ENCODE assay signal across 11 cellular contexts in genomic region chr17:7384489-7385081, GRCh38. TPM values are rescaled to one million over a fixed set of nuclear protein-coding genes. Genes with fewer than 3 reads are reported as not detected.
A peak's percentile ranks its signal among the peaks of the same experiment; 100 is the strongest.
DNase-seq lines count a peak whose midpoint lies in the region; ATAC-seq and TF ChIP-seq lines count a peak whose summit lies in the region.
"Had no signal": no experiment of that assay in that cellular context is flagged by ENCODE, and none has a peak within 500 bp of the region (broad histone marks: within the 10 kb centered on the region; RNA-seq: fewer than 3 reads in every experiment).

No MANE protein-coding gene starts in this region.

- ATAC-seq in CD4-positive, CD25-positive, alpha-beta regulatory T cell (ENCODE audit: low read depth in 2 of 2): no peak
- ATAC-seq in GM18498 (IDR thresholded peaks at IDR 0.05; ENCODE audit: unreplicated experiment): no peak

- H3F3A ChIP-seq in neural progenitor cell (ENCODE audit: low read depth) (peaks cover 18% of the 10 kb centered on the region), PC-9 (ENCODE audit: insufficient read depth, low read depth) (no peaks in the 10 kb centered on the region)

- no peaks in the 10 kb centered on the region for H3K79me2 ChIP-seq in neural progenitor cell (ENCODE audit: low read depth)
- H3K79me2 ChIP-seq in PC-9 (ENCODE audit: low read depth): 0 out of 2 replicates have a peak, but pooled peaks cover 4% of the 10 kb centered on the region

- H3K27me3 Mint-ChIP-seq in CD4-positive, CD25-positive, alpha-beta regulatory T cell: peaks cover 18% of the 10 kb centered on the region
- peaks cover 60% of the 10 kb centered on the region for H3K27me3 Mint-ChIP-seq in dendritic cell treated with granulocyte-macrophage colony-stimulating factor and Interleukin-4, amounts not matched to agents 40 ng/mL and 50 ng/mL, for 4 days
- H3K27me3 Mint-ChIP-seq in neural progenitor cell (ENCODE audit: insufficient read depth, low read depth): peaks cover 39% of the 10 kb centered on the region

- peak overlapping the region; percentile 37 for H3K4me3 ChIP-seq in CD4-positive, CD25-positive, alpha-beta regulatory T cell (ENCODE audit: low read depth, low read length)
- peak overlapping the region; percentile 60 for H3K4me3 ChIP-seq in Jurkat, Clone E6-1 (ENCODE audit: low read length)
- H3K4me3 ChIP-seq in neural progenitor cell (peak overlapping the region; percentile 45), PC-9 (no peak overlapping the region)

- TF ChIP-seq CTCF in neural progenitor cell (IDR thresholded peaks at IDR 0.05): no peak
- TF ChIP-seq CTCF in PC-9 (conservative IDR thresholded peaks at IDR 0.05): no peak
- no peak for TF ChIP-seq CTCF in GM20000 (IDR thresholded peaks at IDR 0.05; ENCODE audit: extremely low read depth, missing control alignments)

- H3K36me3 ChIP-seq in CD4-positive, CD25-positive, alpha-beta regulatory T cell (ENCODE audit: control insufficient read depth, insufficient read depth, low read length): peaks cover 16% of the 10 kb centered on the region
- H3K36me3 ChIP-seq in neural progenitor cell (no peaks in the 10 kb centered on the region), PC-9 (ENCODE audit: low read depth) (no peaks in the 10 kb centered on the region)

- H3K9ac ChIP-seq in neural progenitor cell: no peak overlapping the region

- H3K27ac ChIP-seq in CD4-positive, CD25-positive, alpha-beta regulatory T cell (ENCODE audit: insufficient read depth, low read length, poor library complexity, severe bottlenecking): peak overlapping the region; percentile 85
- H3K27ac ChIP-seq in neural progenitor cell: no peak overlapping the region
- no peak overlapping the region for H3K27ac ChIP-seq in PC-9
- H3K27ac ChIP-seq: VCaP had no signal

- H3K4me1 Mint-ChIP-seq in CD4-positive, CD25-positive, alpha-beta regulatory T cell: peaks cover 2 to 39% (median 9%) of the 10 kb centered on the region in 4 donors
- H3K4me1 Mint-ChIP-seq in dendritic cell treated with granulocyte-macrophage colony-stimulating factor and Interleukin-4, amounts not matched to agents 40 ng/mL and 50 ng/mL, for 4 days (ENCODE audit: low read depth): peaks cover 23% of the 10 kb centered on the region
- H3K4me1 Mint-ChIP-seq in neural progenitor cell: peaks cover 11% of the 10 kb centered on the region

- H3K9me3 Mint-ChIP-seq in CD4-positive, CD25-positive, alpha-beta regulatory T cell: peaks cover 0 to 1% (median 0%) of the 10 kb centered on the region in 7 donors
- peaks cover under 1% of the 10 kb centered on the region for H3K9me3 Mint-ChIP-seq in dendritic cell treated with granulocyte-macrophage colony-stimulating factor and Interleukin-4, amounts not matched to agents 40 ng/mL and 50 ng/mL, for 4 days
- peaks cover 6% of the 10 kb centered on the region for H3K9me3 Mint-ChIP-seq in neural progenitor cell

- H3K4me2 ChIP-seq in neural progenitor cell (peak overlapping the region; percentile 85), PC-9 (no peak overlapping the region)

- H3K9me2 ChIP-seq in PC-9 (ENCODE audit: insufficient read depth): no peaks in the 10 kb centered on the region

- no TSS peak for BruUV-seq in PC-9 (replicated peaks; lab: Mats Ljungman, UMichigan)

- intact Hi-C loops in dendritic cell treated with granulocyte-macrophage colony-stimulating factor and Interleukin-4, amounts not matched to agents 40 ng/mL and 50 ng/mL, for 4 days (cut with micrococcal nuclease): no loop called here
- intact Hi-C loops in PC-9 (cut with micrococcal nuclease; ENCODE audit: unreplicated experiment): no loop called here

- peaks cover 14% of the 10 kb centered on the region for H3K27me3 ChIP-seq in CD4-positive, CD25-positive, alpha-beta regulatory T cell (ENCODE audit: control insufficient read depth, insufficient read depth, low read length)
- H3K27me3 ChIP-seq in neural progenitor cell (peaks cover 50% of the 10 kb centered on the region), PC-9 (ENCODE audit: insufficient read depth, low read depth) (no peaks in the 10 kb centered on the region)

- peak overlapping the region; percentile 60 for H2AFZ ChIP-seq in neural progenitor cell (replicated peaks)
- no peak overlapping the region for H2AFZ ChIP-seq in PC-9

- H4K20me1 ChIP-seq in neural progenitor cell (ENCODE audit: low read depth): peaks cover 5% of the 10 kb centered on the region
- H4K20me1 ChIP-seq in PC-9 (ENCODE audit: insufficient read depth): no peaks in the 10 kb centered on the region

- POLR2A ChIA-PET in PC-9 (lab: Charles Lee; ENCODE audit: unreplicated experiment): interaction anchor here (0.6 kb wide), 1 partner anchor 59 kb away, joined by 3 read pairs; no protein-coding TSS in a partner anchor

- peaks cover 4% of the 10 kb centered on the region for H3K36me3 Mint-ChIP-seq in CD4-positive, CD25-positive, alpha-beta regulatory T cell
- peaks cover 27% of the 10 kb centered on the region for H3K36me3 Mint-ChIP-seq in dendritic cell treated with granulocyte-macrophage colony-stimulating factor and Interleukin-4, amounts not matched to agents 40 ng/mL and 50 ng/mL, for 4 days (ENCODE audit: low read depth)
- H3K36me3 Mint-ChIP-seq in neural progenitor cell: peaks cover 5% of the 10 kb centered on the region

- peak overlapping the region; percentile 81 to 91 (median 88) for H3K27ac Mint-ChIP-seq in CD4-positive, CD25-positive, alpha-beta regulatory T cell
- no peak overlapping the region for H3K27ac Mint-ChIP-seq in dendritic cell treated with granulocyte-macrophage colony-stimulating factor and Interleukin-4, amounts not matched to agents 40 ng/mL and 50 ng/mL, for 4 days
- H3K27ac Mint-ChIP-seq in neural progenitor cell: peak overlapping the region; percentile 15

- H3K4me3 Mint-ChIP-seq in CD4-positive, CD25-positive, alpha-beta regulatory T cell: peak overlapping the region; percentile 78 to 88 (median 84)
- peak overlapping the region; percentile 58 for H3K4me3 Mint-ChIP-seq in dendritic cell treated with granulocyte-macrophage colony-stimulating factor and Interleukin-4, amounts not matched to agents 40 ng/mL and 50 ng/mL, for 4 days
- peak overlapping the region; percentile 36 for H3K4me3 Mint-ChIP-seq in neural progenitor cell

- CTCF ChIA-PET in PC-9 (lab: Charles Lee): interaction anchor here (0.6 kb wide), 1 partner anchor 16 kb away, joined by 3 read pairs; no protein-coding TSS in a partner anchor

- H3K4me1 ChIP-seq in CD4-positive, CD25-positive, alpha-beta regulatory T cell (ENCODE audit: control insufficient read depth, insufficient read depth, low read length, poor library complexity, severe bottlenecking): peaks cover 20% of the 10 kb centered on the region
- H3K4me1 ChIP-seq in neural progenitor cell (peaks cover 8% of the 10 kb centered on the region), PC-9 (replicated peaks; ENCODE audit: insufficient read depth) (no peaks in the 10 kb centered on the region)

- no peak for DNase-seq in CD4-positive, CD25-positive, alpha-beta regulatory T cell
- DNase-seq in Jurkat, Clone E6-1 (ENCODE audit: low read depth, low spot score): no peak
- no peak for DNase-seq in neural progenitor cell (ENCODE audit: low spot score)
- DNase-seq in PC-9: no peak
- DNase-seq in GM20000 (ENCODE audit: low spot score): no peak
- no peak for DNase-seq in anterior cingulate cortex (lab: John Stamatoyannopoulos, UW)
- DNase-seq: NCI-H1694 had no signal

- H3K9me3 ChIP-seq in CD4-positive, CD25-positive, alpha-beta regulatory T cell (ENCODE audit: control insufficient read depth in 2 of 2, low read length in 2 of 2): no peaks in the 10 kb centered on the region
- no peaks in the 10 kb centered on the region for H3K9me3 ChIP-seq in neural progenitor cell (ENCODE audit: low read depth)
- no peaks in the 10 kb centered on the region for H3K9me3 ChIP-seq in PC-9 (ENCODE audit: insufficient read depth, low read depth)

RNA-seq across cellular contexts. Expression of gene TNK1, which starts 3.7 kb away (rescaled TPM):
- 4.8 TPM for total RNA-seq in CD4-positive, CD25-positive, alpha-beta regulatory T cell
- polyA plus RNA-seq in CD4-positive, CD25-positive, alpha-beta regulatory T cell: 1 to 10 TPM in 3 of 4 donors, under 1 TPM in 1; 0.42 to 3.8 (median 1.4) TPM
- 8.3 TPM for polyA plus RNA-seq in Jurkat, Clone E6-1 (2012; ENCODE audit: insufficient read depth, insufficient read length)
- total RNA-seq in neural progenitor cell (ENCODE audit: low replicate concordance) (1.8 and 4.0 TPM in 2 replicates), PC-9 (2021) (15.8 and 18.8 TPM in 2 replicates)

RNA-seq across cellular contexts. Expression of gene PLSCR3, which starts 9.7 kb away (rescaled TPM):
- 113 TPM for total RNA-seq in CD4-positive, CD25-positive, alpha-beta regulatory T cell
- 100 to 1,000 TPM; 148 to 174 (median 153) TPM for polyA plus RNA-seq in CD4-positive, CD25-positive, alpha-beta regulatory T cell
- 25.5 TPM for polyA plus RNA-seq in Jurkat, Clone E6-1 (2012; ENCODE audit: insufficient read depth, insufficient read length)
- total RNA-seq in neural progenitor cell (ENCODE audit: low replicate concordance) (6.6 and 17.5 TPM in 2 replicates), PC-9 (2021) (53.0 and 64.5 TPM in 2 replicates)

RNA-seq across cellular contexts. Expression of gene TMEM256, which starts 19.3 kb away (rescaled TPM):
- 23.0 TPM for total RNA-seq in CD4-positive, CD25-positive, alpha-beta regulatory T cell
- polyA plus RNA-seq in CD4-positive, CD25-positive, alpha-beta regulatory T cell: 10 to 100 TPM; 64.9 to 80.9 (median 66.7) TPM
- polyA plus RNA-seq in Jurkat, Clone E6-1 (2012; ENCODE audit: insufficient read depth, insufficient read length): 137 TPM
- total RNA-seq in neural progenitor cell (ENCODE audit: low replicate concordance) (72.0 and 152 TPM in 2 replicates), PC-9 (2021) (55.4 and 91.7 TPM in 2 replicates)

RNA-seq across cellular contexts. Expression of gene NLGN2, which starts 23.1 kb away (rescaled TPM):
- 3.6 TPM for total RNA-seq in CD4-positive, CD25-positive, alpha-beta regulatory T cell
- polyA plus RNA-seq in CD4-positive, CD25-positive, alpha-beta regulatory T cell: not detected
- 10.8 TPM for polyA plus RNA-seq in Jurkat, Clone E6-1 (2012; ENCODE audit: insufficient read depth, insufficient read length)
- total RNA-seq in neural progenitor cell (ENCODE audit: low replicate concordance) (13.9 and 36.5 TPM in 2 replicates), PC-9 (2021) (86.3 and 98.8 TPM in 2 replicates)

RNA-seq across cellular contexts. Expression of gene TMEM95, which starts 29.6 kb away (rescaled TPM):
- not detected for total RNA-seq in CD4-positive, CD25-positive, alpha-beta regulatory T cell
- not detected for polyA plus RNA-seq in CD4-positive, CD25-positive, alpha-beta regulatory T cell
- polyA plus RNA-seq in Jurkat, Clone E6-1 (2012; ENCODE audit: insufficient read depth, insufficient read length): not detected
- not detected in 2 replicates for total RNA-seq in neural progenitor cell (ENCODE audit: low replicate concordance)
- total RNA-seq in PC-9 (2021): 0.45 and 0.50 TPM in 2 replicates
- polyA plus RNA-seq: small intestine had no signal
